8 cellular contexts compared by ENCODE assay signal in genomic region chr16:67249762-67250327, GRCh38. TPM values are rescaled to one million over a fixed set of nuclear protein-coding genes. Genes with fewer than 3 reads are reported as not detected.
DNase-seq lines count a peak whose midpoint lies in the region; ATAC-seq and TF ChIP-seq lines count a peak whose summit lies in the region.

No MANE protein-coding gene starts in this region.

- no peaks in the 10 kb centered on the region for H3K9me3 ChIP-seq in GM23248 (ENCODE audit: low read depth)
- H3K9me3 ChIP-seq in mesenchymal stem cell (ENCODE audit: control insufficient read depth, low read length) = no peaks in the 10 kb centered on the region

- H3K18ac ChIP-seq in mesenchymal stem cell (ENCODE audit: low read depth in 1 of 2, low read length in 2 of 2) = peak overlapping the region; percentile 1 to 56

- H2AFZ ChIP-seq in GM23248 = peak overlapping the region; percentile 92
- no peak overlapping the region for H2AFZ ChIP-seq in mesenchymal stem cell (ENCODE audit: low read depth, low read length)

- H4K91ac ChIP-seq in mesenchymal stem cell (ENCODE audit: low read length) = no peak overlapping the region

- H3K9me3 Mint-ChIP-seq in activated naive CD8-positive, alpha-beta T cell (ENCODE audit: low read depth) = no peaks in the 10 kb centered on the region

- no peak overlapping the region for H2BK5ac ChIP-seq in mesenchymal stem cell (ENCODE audit: low read depth, low read length, poor library complexity, severe bottlenecking)

- WGBS in GM23248 (ENCODE audit: low coverage in 1 of 2, low lambda C conversion rate in 2 of 2, missing lambda C conversion rate in 2 of 2), 2 experiments = 35 to 36% methylated on average over 8 of the region's 8 CpGs
- 63% methylated on average over 7 of the region's 8 CpGs for WGBS in mesenchymal stem cell

- peak overlapping the region; percentile 95 for H3K4me2 ChIP-seq in GM23248 (ENCODE audit: unreplicated experiment)
- H3K4me2 ChIP-seq in mesenchymal stem cell (ENCODE audit: low read length, poor library complexity, severe bottlenecking) = no peak overlapping the region

- H3K27ac ChIP-seq in GM23248 (no peak overlapping the region), mesenchymal stem cell (ENCODE audit: low read length, poor library complexity, severe bottlenecking) (no peak overlapping the region)

- H3K27me3 ChIP-seq in GM23248 (replicated peaks; ENCODE audit: insufficient read depth) (no peaks in the 10 kb centered on the region), mesenchymal stem cell (ENCODE audit: control insufficient read depth in 1 of 2, insufficient read depth in 1 of 2, low read length in 2 of 2) (peaks cover 0 to 9% of the 10 kb centered on the region in 2 experiments)

- H4K8ac ChIP-seq in mesenchymal stem cell (ENCODE audit: low read length) = peak overlapping the region; percentile 73

- no peak for TF ChIP-seq CTCF in AG10803 (conservative IDR thresholded peaks at IDR 0.05; ENCODE audit: low read length)

- DNase-seq in AG10803 (ENCODE audit: low read depth) (no peak), GM23248 (peak; percentile 47), mesenchymal stem cell (peak; percentile 20), AG20443 (ENCODE audit: low spot score) (no peak), NCI-H82 treated with DMSO at 0.1 percent for 48 hours (lab: John Stamatoyannopoulos, UW; ENCODE audit: unreplicated experiment) (no peak)

- H2BK120ac ChIP-seq in mesenchymal stem cell (ENCODE audit: low read depth, low read length) = peak overlapping the region; percentile 62

- peaks cover 26% of the 10 kb centered on the region for H3K4me1 Mint-ChIP-seq in activated naive CD8-positive, alpha-beta T cell (ENCODE audit: low read depth)

- H2AK5ac ChIP-seq in mesenchymal stem cell (ENCODE audit: low read length, severe bottlenecking) = peak overlapping the region; percentile 24

- peak overlapping the region; percentile 36 for H2BK15ac ChIP-seq in mesenchymal stem cell (ENCODE audit: low read depth, poor library complexity, severe bottlenecking)

- H3K14ac ChIP-seq in mesenchymal stem cell (ENCODE audit: low read length in 2 of 2) = no peak overlapping the region

- H3K79me2 ChIP-seq in GM23248 (ENCODE audit: insufficient read depth) = no peaks in the 10 kb centered on the region

- H3K9ac ChIP-seq in GM23248 (peak overlapping the region; percentile 85), mesenchymal stem cell (ENCODE audit: low read length) (peak overlapping the region; percentile 86)

- peak overlapping the region in 1 of 2 experiments; percentile 11 for H2BK12ac ChIP-seq in mesenchymal stem cell (ENCODE audit: low read length in 2 of 2)

- peaks cover 20% of the 10 kb centered on the region for H3F3A ChIP-seq in GM23248 (ENCODE audit: insufficient read depth)

- no peaks in the 10 kb centered on the region for H3K27me3 Mint-ChIP-seq in activated naive CD8-positive, alpha-beta T cell

- peak overlapping the region in 1 of 2 experiments; percentile 37 for H3K4ac ChIP-seq in mesenchymal stem cell (ENCODE audit: low read depth in 1 of 2, low read length in 2 of 2)

- in situ Hi-C loops in GM23248 (cut with MboI) = no loop called here

- no peaks in the 10 kb centered on the region for H3K36me3 ChIP-seq in GM23248 (ENCODE audit: low read depth)
- H3K36me3 ChIP-seq in mesenchymal stem cell (ENCODE audit: control insufficient read depth in 1 of 2, insufficient read depth in 2 of 2, low read depth in 1 of 2, low read length in 2 of 2) = peaks cover 8 to 23% of the 10 kb centered on the region in 2 experiments

- H3K27ac Mint-ChIP-seq in activated naive CD8-positive, alpha-beta T cell = peak overlapping the region; percentile 80

- H3K23ac ChIP-seq in mesenchymal stem cell (ENCODE audit: low read length in 2 of 2) = peak overlapping the region in 1 of 2 experiments; percentile 78

- H3K9me2 ChIP-seq in GM23248 (ENCODE audit: insufficient read depth) = no peaks in the 10 kb centered on the region

- peaks cover 27% of the 10 kb centered on the region for H3K4me1 ChIP-seq in GM23248 (ENCODE audit: insufficient read depth)
- H3K4me1 ChIP-seq in mesenchymal stem cell (ENCODE audit: control insufficient read depth, insufficient read depth, low read depth, low read length) = peaks cover 35% of the 10 kb centered on the region

- no peak for ATAC-seq in HG03460 (IDR thresholded peaks at IDR 0.05; ENCODE audit: unreplicated experiment)
- ATAC-seq in GM19328 (IDR thresholded peaks at IDR 0.05; ENCODE audit: unreplicated experiment) = no peak

- no peaks in the 10 kb centered on the region for H3K36me3 Mint-ChIP-seq in activated naive CD8-positive, alpha-beta T cell

- peaks cover 2% of the 10 kb centered on the region for H3K79me1 ChIP-seq in mesenchymal stem cell (replicated peaks; ENCODE audit: low read length, poor library complexity, severe bottlenecking)

- H3K4me3 Mint-ChIP-seq in activated naive CD8-positive, alpha-beta T cell = peak overlapping the region; percentile 86

- no peaks in the 10 kb centered on the region for H4K20me1 ChIP-seq in GM23248 (ENCODE audit: insufficient read depth)

- H3K4me3 ChIP-seq in AG10803 (ENCODE audit: low read length) (peak overlapping the region; percentile 65), GM23248 (peak overlapping the region; percentile 88), mesenchymal stem cell (ENCODE audit: insufficient read depth in 1 of 2, low read depth in 1 of 2, low read length in 2 of 2) (peak overlapping the region in 1 of 2 experiments; percentile 87)

RNA-seq across cellular contexts. Expression of gene SLC9A5, which starts 1.1 kb away (rescaled TPM):
- total RNA-seq in GM23248 (2014; rRNA removed; shearing (Covaris generic)) = 2.2 and 2.7 TPM in 2 replicates
- 2.5 and 2.6 TPM in 2 replicates for polyA plus RNA-seq in GM23248 (2016; fragmentation: Nextera tagmentation; extraction: Ambion mirVana)
- 1.5 TPM for polyA plus RNA-seq in mesenchymal stem cell (2013, experiment 1 of 2)
- 1.5 TPM for polyA plus RNA-seq in mesenchymal stem cell (2013, experiment 2 of 2)

RNA-seq across cellular contexts. Expression of gene FHOD1, which starts 2.6 kb away (rescaled TPM):
- 14.9 and 24.2 TPM in 2 replicates for total RNA-seq in GM23248 (2014; rRNA removed; shearing (Covaris generic))
- polyA plus RNA-seq in GM23248 (2016; fragmentation: Nextera tagmentation; extraction: Ambion mirVana) = 7.7 and 9.3 TPM in 2 replicates
- polyA plus RNA-seq in mesenchymal stem cell (2013, experiment 1 of 2) = 51.6 TPM
- polyA plus RNA-seq in mesenchymal stem cell (2013, experiment 2 of 2) = 50.1 TPM

RNA-seq across cellular contexts. Expression of gene TMEM208, which starts 22.9 kb away (rescaled TPM):
- total RNA-seq in GM23248 (2014; rRNA removed; shearing (Covaris generic)) = 24.9 and 53.8 TPM in 2 replicates
- 97.0 and 98.0 TPM in 2 replicates for polyA plus RNA-seq in GM23248 (2016; fragmentation: Nextera tagmentation; extraction: Ambion mirVana)
- polyA plus RNA-seq in mesenchymal stem cell (2013, experiment 1 of 2) = 43.4 TPM
- 44.0 TPM for polyA plus RNA-seq in mesenchymal stem cell (2013, experiment 2 of 2)

RNA-seq across cellular contexts. Expression of gene PLEKHG4, which starts 29.5 kb away (rescaled TPM):
- total RNA-seq in GM23248 (2014; rRNA removed; shearing (Covaris generic)) = 24.2 and 38.8 TPM in 2 replicates
- polyA plus RNA-seq in GM23248 (2016; fragmentation: Nextera tagmentation; extraction: Ambion mirVana) = 10.4 and 12.5 TPM in 2 replicates
- 6.6 TPM for polyA plus RNA-seq in mesenchymal stem cell (2013, experiment 1 of 2)
- polyA plus RNA-seq in mesenchymal stem cell (2013, experiment 2 of 2) = 6.5 TPM

RNA-seq across cellular contexts. Expression of gene ELMO3, which starts 50.9 kb away (rescaled TPM):
- 1.5 and 1.6 TPM in 2 replicates for total RNA-seq in GM23248 (2014; rRNA removed; shearing (Covaris generic))
- 0.10 TPM in 1 of 2 replicates, not detected in the other for polyA plus RNA-seq in GM23248 (2016; fragmentation: Nextera tagmentation; extraction: Ambion mirVana)
- polyA plus RNA-seq in mesenchymal stem cell (2013, experiment 1 of 2) = 0.64 TPM
- 0.49 TPM for polyA plus RNA-seq in mesenchymal stem cell (2013, experiment 2 of 2)

Comparison
In these comparisons a context has a peak if more than half of its experiments do, and no peak if none do; other contexts are left out.
1. DNase-seq: peak in GM23248 (single experiment) and mesenchymal stem cell (single experiment); none in AG10803 (single experiment), AG20443 (single experiment) and NCI-H82 treated with DMSO at 0.1 percent for 48 hours (single experiment).